Comparison of ENCODE assay signal across 10 cellular contexts in the genomic region with DNA sequence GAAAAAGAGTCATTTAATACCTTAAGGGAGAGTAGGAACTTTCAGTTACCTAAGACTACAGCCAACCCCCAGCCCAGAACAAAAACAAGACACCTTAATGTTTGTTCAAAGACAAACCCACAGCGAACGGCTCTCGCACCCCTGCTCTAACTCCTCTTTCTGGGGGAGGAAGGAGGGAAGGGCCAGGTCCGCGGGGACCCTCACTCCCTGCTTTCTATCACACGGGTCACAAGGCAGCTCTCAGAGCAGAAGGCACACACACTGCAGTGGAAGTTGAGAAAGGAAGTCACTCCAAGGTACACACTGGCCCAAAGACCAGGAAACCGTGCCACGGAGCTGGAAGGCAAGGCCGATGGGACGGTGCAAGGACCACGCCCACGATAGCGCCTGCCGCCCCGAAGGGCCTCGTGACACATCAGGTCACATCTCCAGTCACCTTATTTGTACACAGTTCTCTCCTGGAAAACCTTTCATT. TPM values are rescaled to one million over a fixed set of nuclear protein-coding genes. Genes with fewer than 3 reads are reported as not detected.
DNase-seq lines count a peak whose midpoint lies in the region; ATAC-seq, FAIRE-seq and TF ChIP-seq lines count a peak whose summit lies in the region.
"Had no signal": no experiment of that assay in that cellular context is flagged by ENCODE, and none has a peak within 500 bp of the region (broad histone marks: within the 10 kb centered on the region; RNA-seq: fewer than 3 reads in every experiment).

No MANE protein-coding gene starts in this region.

- DNase-seq in GM12864 (ENCODE audit: low read depth), result no peak
- DNase-seq in H54 (ENCODE audit: insufficient read length, low spot score), result no peak
- no peak for DNase-seq in NCI-H69 (lab: John Stamatoyannopoulos, UW)
- DNase-seq in activated CD8-positive, alpha-beta memory T cell treated with anti-CD3 and anti-CD28 coated beads, Interleukin-2, amount 50 U/mL, for 48 hours, result no peak
- no peak for DNase-seq in OCI-M1 (lab: John Stamatoyannopoulos, UW)
- DNase-seq: cortex of kidney had no signal

- peak; percentile 29 for ATAC-seq in GM19455 (IDR thresholded peaks at IDR 0.05; ENCODE audit: unreplicated experiment)
- peak; percentile 15 for ATAC-seq in HG03175 (IDR thresholded peaks at IDR 0.05; ENCODE audit: unreplicated experiment)
- ATAC-seq in esophagus mucosa, result peak; percentile 4

- no peak for FAIRE-seq in H54 (lab: Jason Lieb, UNC)

- no peak for TF ChIP-seq POLR2A in H54 (IDR thresholded peaks at IDR 0.05; ENCODE audit: low read depth, low read length)

- peak overlapping the region; percentile 6; the same call in 1 of the 2 replicates for H3K4me3 ChIP-seq in GM12864 (ENCODE audit: low read depth, low read length)

- TF ChIP-seq CTCF in GM12864 (IDR thresholded peaks at IDR 0.05; ENCODE audit: low read depth, low read length, missing control alignments), result no peak

RNA-seq across cellular contexts. Expression of a gene that starts 10.0 kb away (rescaled TPM):
- not detected for total RNA-seq in esophagus mucosa
- total RNA-seq: mononuclear cell had no signal

RNA-seq across cellular contexts. Expression of a gene that starts 23.3 kb away (rescaled TPM):
- 161 TPM for total RNA-seq in esophagus mucosa
